Comparison of ENCODE assay signal across 7 cellular contexts in the genomic region with DNA sequence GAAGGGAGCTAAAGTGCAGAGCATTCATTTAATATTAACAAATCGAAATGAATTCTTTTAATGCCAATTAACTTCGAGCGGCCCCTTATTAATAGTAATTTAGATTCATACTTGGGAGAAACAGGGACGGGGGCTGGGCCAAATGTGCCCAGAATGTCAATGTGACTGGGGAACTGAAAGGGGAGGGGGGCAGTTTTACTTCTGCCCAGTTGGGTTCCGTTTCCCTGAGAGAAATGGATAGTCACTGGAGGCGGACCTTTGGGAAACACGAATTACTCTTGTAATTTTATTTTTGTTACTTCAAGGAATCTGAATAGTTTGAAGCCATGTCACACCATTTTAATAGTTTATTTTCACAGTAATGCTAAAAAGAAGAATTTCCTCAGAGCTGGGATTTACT.
DNase-seq lines count a peak whose midpoint lies in the region; TF ChIP-seq lines count a peak whose summit lies in the region.
"Not testable (repeated sequence)": the region's sequence is repeated elsewhere in the genome, so short reads cannot be mapped to it uniquely, and the experiment has no call there.

No MANE protein-coding gene starts in this region.

- H3K27ac Mint-ChIP-seq in dendritic cell treated with granulocyte-macrophage colony-stimulating factor and Interleukin-4, amounts not matched to agents 40 ng/mL and 50 ng/mL, for 4 days, result peak overlapping the region; percentile 68
- peak overlapping the region; percentile 39 for H3K27ac Mint-ChIP-seq in nephron progenitor cell
- H3K27ac Mint-ChIP-seq in progenitor cell of endocrine pancreas, result peak overlapping the region; percentile 85
- not testable (repeated sequence) for H3K27ac Mint-ChIP-seq in type B pancreatic cell

- peak overlapping the region; percentile 75 for H3K4me3 Mint-ChIP-seq in dendritic cell treated with granulocyte-macrophage colony-stimulating factor and Interleukin-4, amounts not matched to agents 40 ng/mL and 50 ng/mL, for 4 days
- H3K4me3 Mint-ChIP-seq in nephron progenitor cell, result peak overlapping the region; percentile 90
- peak overlapping the region; percentile 95 for H3K4me3 Mint-ChIP-seq in progenitor cell of endocrine pancreas (ENCODE audit: low read depth)
- peak overlapping the region; percentile 94 for H3K4me3 Mint-ChIP-seq in type B pancreatic cell

- DNase-seq in CD1c-positive myeloid dendritic cell (ENCODE audit: extremely low spot score), result peak; percentile 75
- DNase-seq in SIG-M5 treated with dmso at 0.1 percent for 504 hours (lab: John Stamatoyannopoulos, UW; ENCODE audit: unreplicated experiment), result peak; percentile 20
- peak; percentile 12 for DNase-seq in islet precursor cell
- not testable (repeated sequence) for DNase-seq in nephron progenitor cell; progenitor cell of endocrine pancreas (ENCODE audit: low spot score, unreplicated experiment); type B pancreatic cell (ENCODE audit: extremely low spot score, unreplicated experiment)

- TF ChIP-seq CTCF in nephron progenitor cell (IDR thresholded peaks at IDR 0.05); progenitor cell of endocrine pancreas (IDR thresholded peaks at IDR 0.05; ENCODE audit: unreplicated experiment); type B pancreatic cell (conservative IDR thresholded peaks at IDR 0.05): not testable (repeated sequence)

- H3K9me3 Mint-ChIP-seq in dendritic cell treated with granulocyte-macrophage colony-stimulating factor and Interleukin-4, amounts not matched to agents 40 ng/mL and 50 ng/mL, for 4 days; nephron progenitor cell; progenitor cell of endocrine pancreas (ENCODE audit: low read depth); type B pancreatic cell: not testable (repeated sequence)

- intact Hi-C loops in dendritic cell treated with granulocyte-macrophage colony-stimulating factor and Interleukin-4, amounts not matched to agents 40 ng/mL and 50 ng/mL, for 4 days (cut with micrococcal nuclease), result not testable (repeated sequence)

- H3K4me1 Mint-ChIP-seq in dendritic cell treated with granulocyte-macrophage colony-stimulating factor and Interleukin-4, amounts not matched to agents 40 ng/mL and 50 ng/mL, for 4 days (ENCODE audit: low read depth), result peaks cover 83% of the 10 kb centered on the region
- H3K4me1 Mint-ChIP-seq in nephron progenitor cell (peaks cover 68% of the 10 kb centered on the region), progenitor cell of endocrine pancreas (ENCODE audit: low read depth) (peaks cover 50% of the 10 kb centered on the region), type B pancreatic cell (ENCODE audit: unreplicated experiment) (peaks cover 51% of the 10 kb centered on the region)

- H3K27me3 Mint-ChIP-seq in dendritic cell treated with granulocyte-macrophage colony-stimulating factor and Interleukin-4, amounts not matched to agents 40 ng/mL and 50 ng/mL, for 4 days, result peaks cover 68% of the 10 kb centered on the region
- not testable (repeated sequence) for H3K27me3 Mint-ChIP-seq in nephron progenitor cell (ENCODE audit: low read depth, poor library complexity); progenitor cell of endocrine pancreas; type B pancreatic cell

- H3K36me3 Mint-ChIP-seq in dendritic cell treated with granulocyte-macrophage colony-stimulating factor and Interleukin-4, amounts not matched to agents 40 ng/mL and 50 ng/mL, for 4 days (ENCODE audit: low read depth), result not testable (repeated sequence)
- peaks cover 24% of the 10 kb centered on the region for H3K36me3 Mint-ChIP-seq in nephron progenitor cell (ENCODE audit: low read depth)
- peaks cover 20% of the 10 kb centered on the region for H3K36me3 Mint-ChIP-seq in progenitor cell of endocrine pancreas (ENCODE audit: insufficient read depth)
- peaks cover 15% of the 10 kb centered on the region for H3K36me3 Mint-ChIP-seq in type B pancreatic cell
